ENCODE assay signal across 10 cellular contexts in genomic region chr17:57424777-57425188, GRCh38.
A peak's percentile ranks its signal among the peaks of the same experiment; 100 is the strongest.
DNase-seq lines count a peak whose midpoint lies in the region; ATAC-seq and TF ChIP-seq lines count a peak whose summit lies in the region.
"Had no signal": no experiment of that assay in that cellular context is flagged by ENCODE, and none has a peak within 500 bp of the region (broad histone marks: within the 10 kb centered on the region; RNA-seq: fewer than 3 reads in every experiment).

No MANE protein-coding gene starts in this region.

- H3K9me3 Mint-ChIP-seq in Caco-2 (ENCODE audit: unreplicated experiment) = no peaks in the 10 kb centered on the region
- H3K9me3 Mint-ChIP-seq in activated T-cell treated with anti-CD3 and anti-CD28 coated beads, Interleukin-2, amount 50 U/mL, for 4 hours = no peaks in the 10 kb centered on the region

- no peak overlapping the region for H3K4me3 ChIP-seq in Caco-2 (ENCODE audit: low read depth, low read length)
- H3K4me3 ChIP-seq: tibial artery had no signal

- peak overlapping the region; percentile 29 for H3K27ac Mint-ChIP-seq in Caco-2 (ENCODE audit: unreplicated experiment)

- CTCF ChIA-PET in Caco-2 (lab: Charles Lee) = no interaction called here

- H3K36me3 ChIP-seq in Caco-2 (ENCODE audit: control insufficient read depth, insufficient read depth, low read length) = no peaks in the 10 kb centered on the region
- H3K36me3 ChIP-seq: tibial artery had no signal

- peaks cover 12% of the 10 kb centered on the region for H3K4me1 Mint-ChIP-seq in Caco-2 (ENCODE audit: low read depth, unreplicated experiment)
- H3K4me1 Mint-ChIP-seq in activated T-cell treated with anti-CD3 and anti-CD28 coated beads, Interleukin-2, amount 50 U/mL, for 4 hours (ENCODE audit: low read depth) = peaks cover 44% of the 10 kb centered on the region

- DNase-seq in Caco-2 (peak in 1 of 2 experiments; percentile 77), HT1080 (ENCODE audit: low read depth) (peak; percentile 94), iris pigment epithelial cell (ENCODE audit: low read depth) (peak; percentile 63), posterior vena cava (ENCODE audit: low spot score) (no peak)
- DNase-seq in activated T-cell treated with anti-CD3 and anti-CD28 coated beads, Interleukin-2, amount 50 U/mL, for 4 hours = no peak
- DNase-seq: activated gamma-delta T cell, tibial artery had no signal

- peak; percentile 24; the same call in 2 of the 3 replicates for ATAC-seq in SK-N-SH treated with all-trans-retinoic acid at 6 μM for 48 hours
- ATAC-seq in HG02981 (IDR thresholded peaks at IDR 0.05; ENCODE audit: unreplicated experiment) = no peak
- no peak for ATAC-seq in activated T-cell treated with anti-CD3 and anti-CD28 coated beads, Interleukin-2, amount 50 U/mL, for 4 hours
- no peak for ATAC-seq in GM18870 (IDR thresholded peaks at IDR 0.05; ENCODE audit: unreplicated experiment)

- no peaks in the 10 kb centered on the region for H3K27me3 ChIP-seq in Caco-2 (replicated peaks; ENCODE audit: control insufficient read depth, insufficient read depth, low read length)
- H3K27me3 ChIP-seq: tibial artery had no signal

- H3K4me3 Mint-ChIP-seq in Caco-2 (ENCODE audit: unreplicated experiment) = no peak overlapping the region
- H3K4me3 Mint-ChIP-seq in activated T-cell treated with anti-CD3 and anti-CD28 coated beads, Interleukin-2, amount 50 U/mL, for 4 hours = no peak overlapping the region

- no peak for TF ChIP-seq CTCF in Caco-2 (IDR thresholded peaks at IDR 0.05; ENCODE audit: insufficient read depth in 1 of 2, low read depth in 1 of 2, low read length in 1 of 2, severe bottlenecking in 1 of 2, unreplicated experiment in 1 of 2)

- H3K9me3 ChIP-seq in Caco-2 = no peaks in the 10 kb centered on the region
- H3K9me3 ChIP-seq: tibial artery had no signal

- no TSS peak for BruUV-seq in Caco-2 (replicated peaks; lab: Mats Ljungman, UMichigan)

- intact Hi-C loops in Caco-2 (cut with micrococcal nuclease; ENCODE audit: unreplicated experiment) (no loop called here), posterior vena cava (cut with DNase I) (no loop called here)

- no peaks in the 10 kb centered on the region; the same call in none of the 2 replicates for H3K4me1 ChIP-seq in Caco-2

- H3K36me3 Mint-ChIP-seq in Caco-2 (ENCODE audit: insufficient read depth, unreplicated experiment) = peaks cover 37% of the 10 kb centered on the region
- H3K36me3 Mint-ChIP-seq in activated T-cell treated with anti-CD3 and anti-CD28 coated beads, Interleukin-2, amount 50 U/mL, for 4 hours (ENCODE audit: insufficient read depth) = peaks cover 16% of the 10 kb centered on the region

- POLR2A ChIA-PET in Caco-2 (lab: Charles Lee) = no interaction called here

- H3K27me3 Mint-ChIP-seq in Caco-2 (ENCODE audit: insufficient read depth, unreplicated experiment) = no peaks in the 10 kb centered on the region
- no peaks in the 10 kb centered on the region for H3K27me3 Mint-ChIP-seq in activated T-cell treated with anti-CD3 and anti-CD28 coated beads, Interleukin-2, amount 50 U/mL, for 4 hours (ENCODE audit: low read depth)

TF ChIP-seq in SK-N-SH treated with all-trans-retinoic acid at 6 μM for 48 hours, 23 proteins besides CTCF, POLR2A, EP300 and RAD21:
- TF ChIP-seq ISL1 (CRISPR knock-in tag; IDR thresholded peaks at IDR 0.05) (no peak), OSR1 (CRISPR knock-in tag; IDR thresholded peaks at IDR 0.05) (no peak), ESRRG (CRISPR knock-in tag; IDR thresholded peaks at IDR 0.05) (no peak), ZC3H10 (CRISPR knock-in tag; IDR thresholded peaks at IDR 0.05) (no peak), ZNF70 (CRISPR knock-in tag; IDR thresholded peaks at IDR 0.05) (no peak), TOX (CRISPR knock-in tag; IDR thresholded peaks at IDR 0.05; ENCODE audit: borderline replicate concordance) (no peak), RARB (CRISPR knock-in tag; IDR thresholded peaks at IDR 0.05) (no peak), CSDC2 (CRISPR knock-in tag; IDR thresholded peaks at IDR 0.05) (no peak), POU6F1 (CRISPR knock-in tag; IDR thresholded peaks at IDR 0.05; ENCODE audit: borderline replicate concordance, low read depth) (no peak), ZNF565 (CRISPR knock-in tag; conservative IDR thresholded peaks at IDR 0.05; ENCODE audit: low read depth) (no peak), PPARA (CRISPR knock-in tag; IDR thresholded peaks at IDR 0.05; ENCODE audit: borderline replicate concordance) (no peak), TCF4 (CRISPR knock-in tag; IDR thresholded peaks at IDR 0.05; ENCODE audit: borderline replicate concordance) (no peak), SNAI2 (CRISPR knock-in tag; IDR thresholded peaks at IDR 0.05) (no peak)
- TF ChIP-seq, protein P1, sequence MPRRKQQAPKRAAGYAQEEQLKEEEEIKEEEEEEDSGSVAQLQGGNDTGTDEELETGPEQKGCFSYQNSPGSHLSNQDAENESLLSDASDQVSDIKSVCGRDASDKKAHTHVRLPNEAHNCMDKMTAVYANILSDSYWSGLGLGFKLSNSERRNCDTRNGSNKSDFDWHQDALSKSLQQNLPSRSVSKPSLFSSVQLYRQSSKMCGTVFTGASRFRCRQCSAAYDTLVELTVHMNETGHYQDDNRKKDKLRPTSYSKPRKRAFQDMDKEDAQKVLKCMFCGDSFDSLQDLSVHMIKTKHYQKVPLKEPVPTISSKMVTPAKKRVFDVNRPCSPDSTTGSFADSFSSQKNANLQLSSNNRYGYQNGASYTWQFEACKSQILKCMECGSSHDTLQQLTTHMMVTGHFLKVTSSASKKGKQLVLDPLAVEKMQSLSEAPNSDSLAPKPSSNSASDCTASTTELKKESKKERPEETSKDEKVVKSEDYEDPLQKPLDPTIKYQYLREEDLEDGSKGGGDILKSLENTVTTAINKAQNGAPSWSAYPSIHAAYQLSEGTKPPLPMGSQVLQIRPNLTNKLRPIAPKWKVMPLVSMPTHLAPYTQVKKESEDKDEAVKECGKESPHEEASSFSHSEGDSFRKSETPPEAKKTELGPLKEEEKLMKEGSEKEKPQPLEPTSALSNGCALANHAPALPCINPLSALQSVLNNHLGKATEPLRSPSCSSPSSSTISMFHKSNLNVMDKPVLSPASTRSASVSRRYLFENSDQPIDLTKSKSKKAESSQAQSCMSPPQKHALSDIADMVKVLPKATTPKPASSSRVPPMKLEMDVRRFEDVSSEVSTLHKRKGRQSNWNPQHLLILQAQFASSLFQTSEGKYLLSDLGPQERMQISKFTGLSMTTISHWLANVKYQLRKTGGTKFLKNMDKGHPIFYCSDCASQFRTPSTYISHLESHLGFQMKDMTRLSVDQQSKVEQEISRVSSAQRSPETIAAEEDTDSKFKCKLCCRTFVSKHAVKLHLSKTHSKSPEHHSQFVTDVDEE (CRISPR knock-in tag; IDR thresholded peaks at IDR 0.05) = no peak
- TF ChIP-seq, protein P2, sequence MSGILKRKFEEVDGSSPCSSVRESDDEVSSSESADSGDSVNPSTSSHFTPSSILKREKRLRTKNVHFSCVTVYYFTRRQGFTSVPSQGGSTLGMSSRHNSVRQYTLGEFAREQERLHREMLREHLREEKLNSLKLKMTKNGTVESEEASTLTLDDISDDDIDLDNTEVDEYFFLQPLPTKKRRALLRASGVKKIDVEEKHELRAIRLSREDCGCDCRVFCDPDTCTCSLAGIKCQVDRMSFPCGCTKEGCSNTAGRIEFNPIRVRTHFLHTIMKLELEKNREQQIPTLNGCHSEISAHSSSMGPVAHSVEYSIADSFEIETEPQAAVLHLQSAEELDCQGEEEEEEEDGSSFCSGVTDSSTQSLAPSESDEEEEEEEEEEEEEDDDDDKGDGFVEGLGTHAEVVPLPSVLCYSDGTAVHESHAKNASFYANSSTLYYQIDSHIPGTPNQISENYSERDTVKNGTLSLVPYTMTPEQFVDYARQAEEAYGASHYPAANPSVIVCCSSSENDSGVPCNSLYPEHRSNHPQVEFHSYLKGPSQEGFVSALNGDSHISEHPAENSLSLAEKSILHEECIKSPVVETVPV (CRISPR knock-in tag; IDR thresholded peaks at IDR 0.05) = no peak

Comparison
In these comparisons a context has a peak if more than half of its experiments do, and no peak if none do; other contexts are left out.
1. DNase-seq: peak in HT1080 (single experiment) and iris pigment epithelial cell (single experiment); none in posterior vena cava (single experiment) and activated T-cell treated with anti-CD3 and anti-CD28 coated beads, Interleukin-2, amount 50 U/mL, for 4 hours (single experiment).